1 cellular context compared by ENCODE assay signal in the genomic region with DNA sequence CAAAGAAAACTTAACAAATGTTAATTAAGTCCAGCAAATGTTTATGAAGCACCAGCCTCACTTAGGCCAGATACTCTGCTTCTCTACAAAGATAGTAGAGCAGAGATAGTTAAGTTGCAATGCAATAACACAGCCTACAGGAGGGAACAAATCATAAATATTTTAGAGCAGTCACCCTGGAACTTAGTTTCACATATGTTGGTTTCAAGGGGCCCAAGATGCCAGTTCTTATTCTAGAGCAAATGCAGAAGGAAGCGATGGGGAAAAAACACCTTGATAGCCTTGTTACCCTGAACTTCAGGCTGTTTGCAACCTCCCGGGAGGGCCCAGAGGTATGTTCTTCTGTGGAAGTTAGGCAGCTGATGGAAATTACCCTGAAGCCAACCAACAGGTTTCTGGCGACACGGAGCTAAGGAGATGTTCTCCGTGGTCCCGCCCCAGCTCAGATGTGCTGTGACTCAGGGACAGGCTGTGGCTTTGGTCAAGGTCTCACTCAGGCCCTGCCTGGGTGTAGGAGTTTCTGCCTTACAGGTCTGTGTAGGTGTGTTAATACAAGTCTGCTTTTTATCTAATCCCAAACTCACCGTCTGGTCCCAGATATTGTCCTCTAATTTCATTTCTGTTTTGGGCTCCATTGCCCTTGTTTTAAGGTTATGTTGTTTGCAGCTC.
TF ChIP-seq lines count a peak whose summit lies in the region.

No MANE protein-coding gene starts in this region.

TF ChIP-seq in IMR-90, 13 proteins besides CTCF, POLR2A, EP300 and RAD21 (continued from another document):
- TF ChIP-seq USF2 (IDR thresholded peaks at IDR 0.05; ENCODE audit: low read depth, low read length) (no peak), MAFK (IDR thresholded peaks at IDR 0.05; ENCODE audit: low read depth, low read length) (no peak), CHD1 (IDR thresholded peaks at IDR 0.05; ENCODE audit: low read depth, low read length) (no peak), RCOR1 (IDR thresholded peaks at IDR 0.05; ENCODE audit: insufficient replicate concordance, low read length) (no peak), MAZ (IDR thresholded peaks at IDR 0.05; ENCODE audit: borderline replicate concordance, low read depth, low read length) (no peak), RFX5 (IDR thresholded peaks at IDR 0.05; ENCODE audit: low read depth, low read length) (no peak), SMC3 (IDR thresholded peaks at IDR 0.05; ENCODE audit: low read depth, low read length) (no peak), ELK1 (IDR thresholded peaks at IDR 0.05; ENCODE audit: borderline replicate concordance, low read depth, low read length) (no peak)
TF ChIP-seq in IMR-90: peak in this region for 0.
